1 cellular context compared by ENCODE assay signal in genomic region chr13:28380319-28380718, GRCh38.
TF ChIP-seq lines count a peak whose summit lies in the region.

No MANE protein-coding gene starts in this region.

TF ChIP-seq in GM23338, 12 proteins besides CTCF, POLR2A, EP300 and RAD21 (continued from another document):
- TF ChIP-seq, protein P1, sequence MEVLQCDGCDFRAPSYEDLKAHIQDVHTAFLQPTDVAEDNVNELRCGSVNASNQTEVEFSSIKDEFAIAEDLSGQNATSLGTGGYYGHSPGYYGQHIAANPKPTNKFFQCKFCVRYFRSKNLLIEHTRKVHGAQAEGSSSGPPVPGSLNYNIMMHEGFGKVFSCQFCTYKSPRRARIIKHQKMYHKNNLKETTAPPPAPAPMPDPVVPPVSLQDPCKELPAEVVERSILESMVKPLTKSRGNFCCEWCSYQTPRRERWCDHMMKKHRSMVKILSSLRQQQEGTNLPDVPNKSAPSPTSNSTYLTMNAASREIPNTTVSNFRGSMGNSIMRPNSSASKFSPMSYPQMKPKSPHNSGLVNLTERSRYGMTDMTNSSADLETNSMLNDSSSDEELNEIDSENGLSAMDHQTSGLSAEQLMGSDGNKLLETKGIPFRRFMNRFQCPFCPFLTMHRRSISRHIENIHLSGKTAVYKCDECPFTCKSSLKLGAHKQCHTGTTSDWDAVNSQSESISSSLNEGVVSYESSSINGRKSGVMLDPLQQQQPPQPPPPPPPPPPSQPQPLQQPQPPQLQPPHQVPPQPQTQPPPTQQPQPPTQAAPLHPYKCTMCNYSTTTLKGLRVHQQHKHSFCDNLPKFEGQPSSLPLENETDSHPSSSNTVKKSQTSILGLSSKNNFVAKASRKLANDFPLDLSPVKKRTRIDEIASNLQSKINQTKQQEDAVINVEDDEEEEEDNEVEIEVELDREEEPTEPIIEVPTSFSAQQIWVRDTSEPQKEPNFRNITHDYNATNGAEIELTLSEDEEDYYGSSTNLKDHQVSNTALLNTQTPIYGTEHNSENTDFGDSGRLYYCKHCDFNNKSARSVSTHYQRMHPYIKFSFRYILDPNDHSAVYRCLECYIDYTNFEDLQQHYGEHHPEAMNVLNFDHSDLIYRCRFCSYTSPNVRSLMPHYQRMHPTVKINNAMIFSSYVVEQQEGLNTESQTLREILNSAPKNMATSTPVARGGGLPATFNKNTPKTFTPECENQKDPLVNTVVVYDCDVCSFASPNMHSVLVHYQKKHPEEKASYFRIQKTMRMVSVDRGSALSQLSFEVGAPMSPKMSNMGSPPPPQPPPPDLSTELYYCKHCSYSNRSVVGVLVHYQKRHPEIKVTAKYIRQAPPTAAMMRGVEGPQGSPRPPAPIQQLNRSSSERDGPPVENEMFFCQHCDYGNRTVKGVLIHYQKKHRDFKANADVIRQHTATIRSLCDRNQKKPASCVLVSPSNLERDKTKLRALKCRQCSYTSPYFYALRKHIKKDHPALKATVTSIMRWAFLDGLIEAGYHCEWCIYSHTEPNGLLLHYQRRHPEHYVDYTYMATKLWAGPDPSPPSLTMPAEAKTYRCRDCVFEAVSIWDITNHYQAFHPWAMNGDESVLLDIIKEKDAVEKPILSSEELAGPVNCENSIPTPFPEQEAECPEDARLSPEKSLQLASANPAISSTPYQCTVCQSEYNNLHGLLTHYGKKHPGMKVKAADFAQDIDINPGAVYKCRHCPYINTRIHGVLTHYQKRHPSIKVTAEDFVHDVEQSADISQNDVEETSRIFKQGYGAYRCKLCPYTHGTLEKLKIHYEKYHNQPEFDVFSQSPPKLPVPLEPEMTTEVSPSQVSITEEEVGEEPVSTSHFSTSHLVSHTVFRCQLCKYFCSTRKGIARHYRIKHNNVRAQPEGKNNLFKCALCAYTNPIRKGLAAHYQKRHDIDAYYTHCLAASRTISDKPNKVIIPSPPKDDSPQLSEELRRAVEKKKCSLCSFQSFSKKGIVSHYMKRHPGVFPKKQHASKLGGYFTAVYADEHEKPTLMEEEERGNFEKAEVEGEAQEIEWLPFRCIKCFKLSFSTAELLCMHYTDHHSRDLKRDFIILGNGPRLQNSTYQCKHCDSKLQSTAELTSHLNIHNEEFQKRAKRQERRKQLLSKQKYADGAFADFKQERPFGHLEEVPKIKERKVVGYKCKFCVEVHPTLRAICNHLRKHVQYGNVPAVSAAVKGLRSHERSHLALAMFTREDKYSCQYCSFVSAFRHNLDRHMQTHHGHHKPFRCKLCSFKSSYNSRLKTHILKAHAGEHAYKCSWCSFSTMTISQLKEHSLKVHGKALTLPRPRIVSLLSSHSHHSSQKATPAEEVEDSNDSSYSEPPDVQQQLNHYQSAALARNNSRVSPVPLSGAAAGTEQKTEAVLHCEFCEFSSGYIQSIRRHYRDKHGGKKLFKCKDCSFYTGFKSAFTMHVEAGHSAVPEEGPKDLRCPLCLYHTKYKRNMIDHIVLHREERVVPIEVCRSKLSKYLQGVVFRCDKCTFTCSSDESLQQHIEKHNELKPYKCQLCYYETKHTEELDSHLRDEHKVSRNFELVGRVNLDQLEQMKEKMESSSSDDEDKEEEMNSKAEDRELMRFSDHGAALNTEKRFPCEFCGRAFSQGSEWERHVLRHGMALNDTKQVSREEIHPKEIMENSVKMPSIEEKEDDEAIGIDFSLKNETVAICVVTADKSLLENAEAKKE (CRISPR knock-in tag; IDR thresholded peaks at IDR 0.05), result no peak
- TF ChIP-seq REST (IDR thresholded peaks at IDR 0.05; ENCODE audit: unreplicated experiment), result no peak
- TF ChIP-seq CREB1 (CRISPR knock-in tag; IDR thresholded peaks at IDR 0.05; ENCODE audit: low read depth), result no peak
- no peak for TF ChIP-seq JUNB (IDR thresholded peaks at IDR 0.05; ENCODE audit: unreplicated experiment)
- TF ChIP-seq ZNF114 (CRISPR knock-in tag; IDR thresholded peaks at IDR 0.05), result no peak
- TF ChIP-seq POLR2AphosphoS5 (IDR thresholded peaks at IDR 0.05; ENCODE audit: low read depth), result no peak
- TF ChIP-seq STAT1 (IDR thresholded peaks at IDR 0.05; ENCODE audit: unreplicated experiment), result no peak
- no peak for TF ChIP-seq EZH2 (IDR thresholded peaks at IDR 0.05; ENCODE audit: low read depth, unreplicated experiment)
TF ChIP-seq in GM23338: peak in this region for 0.
